ENCODE assay signal across 1 cellular context in the genomic region with DNA sequence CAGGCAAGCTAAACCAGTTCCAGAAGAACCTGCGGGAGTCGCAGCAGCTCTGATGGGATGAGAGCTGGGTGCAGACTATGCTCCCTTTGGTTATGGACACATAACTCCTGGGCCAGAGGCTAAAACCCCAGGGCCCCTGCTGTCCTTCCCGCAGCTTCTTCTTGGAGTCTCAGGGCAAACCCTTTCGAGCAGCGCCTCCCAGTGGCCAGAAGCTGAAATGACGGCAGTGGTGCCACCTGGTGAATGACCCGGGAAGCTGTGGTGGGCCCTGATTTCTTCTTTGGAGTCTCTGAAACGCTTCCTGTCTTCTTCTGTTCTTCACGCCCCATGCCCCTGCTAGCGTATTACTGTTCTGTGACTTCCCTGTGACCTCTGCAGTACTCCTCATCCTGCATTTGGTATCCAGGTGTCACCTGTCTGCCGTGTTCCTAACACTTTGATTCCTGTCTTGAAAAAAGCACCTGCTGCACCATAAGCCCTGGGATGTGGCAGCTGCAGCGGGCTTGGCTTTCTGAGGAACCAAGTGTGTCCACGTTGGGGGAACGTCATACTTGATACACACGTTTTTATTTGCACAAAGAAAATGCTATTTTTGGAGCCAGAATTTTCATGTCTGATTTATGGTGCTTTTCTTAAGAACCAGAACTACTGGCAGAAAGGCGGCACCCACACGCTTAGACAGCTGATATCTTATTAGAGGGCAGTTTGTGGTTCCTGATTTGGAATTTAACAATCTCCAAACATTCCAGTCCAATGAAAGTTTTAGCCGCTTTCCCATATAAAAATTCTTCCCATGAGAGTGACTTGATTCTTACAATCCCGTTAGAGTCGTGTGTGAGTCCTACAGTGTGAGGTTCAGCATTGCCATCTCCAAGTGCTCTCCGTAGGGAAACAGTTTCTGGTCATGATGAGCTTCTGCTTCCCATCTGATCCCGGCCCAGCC.
TF ChIP-seq lines count a peak whose summit lies in the region.

No MANE protein-coding gene starts in this region.

TF ChIP-seq in GM12878, 131 proteins besides CTCF, POLR2A, EP300 and RAD21:
- TF ChIP-seq SMC3 (IDR thresholded peaks at IDR 0.05; ENCODE audit: borderline replicate concordance, low read length) (peak; percentile 28; the same call in 1 of the 2 replicates), YY1 (IDR thresholded peaks at IDR 0.05; ENCODE audit: low read depth, low read length) (peak; percentile 27; the same call in 1 of the 2 replicates)
TF ChIP-seq in GM12878: peak in this region for 2; not testable (repeated sequence) for 129.
